8 cellular contexts compared by ENCODE assay signal in genomic region chr22:49971232-49972162, GRCh38. TPM values are rescaled to one million over a fixed set of nuclear protein-coding genes. Genes with fewer than 3 reads are reported as not detected.
DNase-seq lines count a peak whose midpoint lies in the region; ATAC-seq and TF ChIP-seq lines count a peak whose summit lies in the region.

No MANE protein-coding gene starts in this region.

- H3K36me3 ChIP-seq in DND-41 (ENCODE audit: insufficient read depth, low read length), result no peaks in the 10 kb centered on the region
- no peaks in the 10 kb centered on the region for H3K36me3 ChIP-seq in thoracic aorta

- H2AFZ ChIP-seq in DND-41 (ENCODE audit: low read depth, low read length), result peak overlapping the region; percentile 76

- peak overlapping the region; percentile 77 to 79 for H3K27ac Mint-ChIP-seq in natural killer cell treated with Interleukin-12 subunit alpha and Interleukin-12 subunit beta and Interleukin-15 and Interleukin-18, amount 100 ng/mL, for 72 hours

- peak overlapping the region; percentile 69 for H3K4me3 Mint-ChIP-seq in natural killer cell treated with Interleukin-12 subunit alpha and Interleukin-12 subunit beta and Interleukin-15 and Interleukin-18, amount 100 ng/mL, for 72 hours

- DNase-seq in DND-41 (peak; percentile 80), activated T-cell treated with anti-CD3 and anti-CD28 coated beads for 4 hours (peak; percentile 75), fibroblast of mammary gland (ENCODE audit: low read depth) (peak; percentile 63), thoracic aorta (ENCODE audit: low spot score) (peak; percentile 36), NCI-H1092 (lab: John Stamatoyannopoulos, UW) (no peak)
- DNase-seq in Jurkat, Clone E6-1 (ENCODE audit: low read depth, low spot score), result no peak
- DNase-seq in natural killer cell treated with Interleukin-12 subunit alpha and Interleukin-12 subunit beta and Interleukin-15 and Interleukin-18, amount 100 ng/mL, for 72 hours (ENCODE audit: low spot score), result peak; percentile 74

- H3K79me2 ChIP-seq in DND-41 (ENCODE audit: insufficient read depth, low read length), result no peaks in the 10 kb centered on the region

- peak overlapping the region; percentile 98 for H3K4me2 ChIP-seq in DND-41 (ENCODE audit: insufficient read depth, low read length)

- peak overlapping the region; percentile 17 to 65; a peak in 3 of 4 replicates for H3K4me3 ChIP-seq in DND-41 (ENCODE audit: low read depth in 1 of 2, low read length in 2 of 2)
- peak overlapping the region; percentile 45 for H3K4me3 ChIP-seq in Jurkat, Clone E6-1 (ENCODE audit: low read length)
- H3K4me3 ChIP-seq in fibroblast of mammary gland (ENCODE audit: control insufficient read depth, low read depth, low read length), result peak overlapping the region; percentile 34
- H3K4me3 ChIP-seq in thoracic aorta, result peak overlapping the region; percentile 96

- peaks cover 21% of the 10 kb centered on the region in 2 donors for H3K4me1 Mint-ChIP-seq in natural killer cell treated with Interleukin-12 subunit alpha and Interleukin-12 subunit beta and Interleukin-15 and Interleukin-18, amount 100 ng/mL, for 72 hours (ENCODE audit: low read depth in 2 of 2)

- H3K9me3 ChIP-seq in DND-41 (ENCODE audit: insufficient read depth, low read length, severe bottlenecking) (no peaks in the 10 kb centered on the region), thoracic aorta (no peaks in the 10 kb centered on the region)

- H3K27ac ChIP-seq in DND-41 (ENCODE audit: low read length), result peak overlapping the region; percentile 63
- peak overlapping the region; percentile 68 to 82 for H3K27ac ChIP-seq in thoracic aorta

- no peaks in the 10 kb centered on the region for H3K27me3 Mint-ChIP-seq in natural killer cell treated with Interleukin-12 subunit alpha and Interleukin-12 subunit beta and Interleukin-15 and Interleukin-18, amount 100 ng/mL, for 72 hours

- no peaks in the 10 kb centered on the region for H3K9me3 Mint-ChIP-seq in natural killer cell treated with Interleukin-12 subunit alpha and Interleukin-12 subunit beta and Interleukin-15 and Interleukin-18, amount 100 ng/mL, for 72 hours

- H3K4me1 ChIP-seq in DND-41 (ENCODE audit: insufficient read depth, low read length) (peaks cover 30% of the 10 kb centered on the region), thoracic aorta (ENCODE audit: control insufficient read depth in 1 of 2, low read depth in 2 of 2) (peaks cover 22 to 34% of the 10 kb centered on the region in 2 donors)

- no peaks in the 10 kb centered on the region for H3K27me3 ChIP-seq in DND-41 (ENCODE audit: insufficient read depth, low read length, poor library complexity)
- no peaks in the 10 kb centered on the region for H3K27me3 ChIP-seq in thoracic aorta (replicated peaks; ENCODE audit: insufficient read depth)

- H3K9ac ChIP-seq in DND-41 (ENCODE audit: low read depth, low read length), result peak overlapping the region; percentile 82

- peaks cover 5% of the 10 kb centered on the region for H4K20me1 ChIP-seq in DND-41 (ENCODE audit: insufficient read depth, low read length)

- ATAC-seq in DND-41 (ENCODE audit: insufficient read depth, low read depth) (peak; percentile 73), GM21526 (IDR thresholded peaks at IDR 0.05; ENCODE audit: low FRiP score, unreplicated experiment) (peak; percentile 16), thoracic aorta (ENCODE audit: insufficient number of reproducible peaks, low FRiP score, low read depth) (peak; percentile 35)
- peak; percentile 54 to 59 for ATAC-seq in natural killer cell treated with Interleukin-12 subunit alpha and Interleukin-12 subunit beta and Interleukin-15 and Interleukin-18, amount 100 ng/mL, for 72 hours

- H3K36me3 Mint-ChIP-seq in natural killer cell treated with Interleukin-12 subunit alpha and Interleukin-12 subunit beta and Interleukin-15 and Interleukin-18, amount 100 ng/mL, for 72 hours, result no peaks in the 10 kb centered on the region

- no peak for TF ChIP-seq CTCF in DND-41 (IDR thresholded peaks at IDR 0.05; ENCODE audit: borderline replicate concordance, extremely low read depth, low read length, poor library complexity, severe bottlenecking)
- no peak for TF ChIP-seq CTCF in fibroblast of mammary gland (conservative IDR thresholded peaks at IDR 0.05; ENCODE audit: control insufficient read depth, insufficient read depth, low read depth, low read length)
- TF ChIP-seq CTCF in thoracic aorta (IDR thresholded peaks at IDR 0.05), result no peak

RNA-seq across cellular contexts. Expression of gene PIM3, which starts 10.9 kb away (rescaled TPM):
- polyA plus RNA-seq in Jurkat, Clone E6-1 (2012; ENCODE audit: insufficient read depth, insufficient read length), result 77.7 TPM
- 100 to 1,000 TPM in 1 of 2 donors, 10 to 100 TPM in 1; 78.5 to 115 TPM for total RNA-seq in natural killer cell treated with Interleukin-12 subunit alpha and Interleukin-12 subunit beta and Interleukin-15 and Interleukin-18, amount 100 ng/mL, for 72 hours
- 100 to 1,000 TPM in 1 of 2 donors, 10 to 100 TPM in 1; 54.0 to 112 TPM for total RNA-seq in thoracic aorta

RNA-seq across cellular contexts. Expression of gene IL17REL, which starts 41.1 kb away (rescaled TPM):
- polyA plus RNA-seq in Jurkat, Clone E6-1 (2012; ENCODE audit: insufficient read depth, insufficient read length), result not detected
- total RNA-seq in natural killer cell treated with Interleukin-12 subunit alpha and Interleukin-12 subunit beta and Interleukin-15 and Interleukin-18, amount 100 ng/mL, for 72 hours, result not detected
- total RNA-seq in thoracic aorta, result not detected

RNA-seq across cellular contexts. Expression of gene CRELD2, which starts 53.1 kb away (rescaled TPM):
- polyA plus RNA-seq in Jurkat, Clone E6-1 (2012; ENCODE audit: insufficient read depth, insufficient read length), result 52.0 TPM
- 10 to 100 TPM; 59.5 to 75.7 TPM for total RNA-seq in natural killer cell treated with Interleukin-12 subunit alpha and Interleukin-12 subunit beta and Interleukin-15 and Interleukin-18, amount 100 ng/mL, for 72 hours
- 10 to 100 TPM; 46.1 to 60.1 TPM for total RNA-seq in thoracic aorta

RNA-seq across cellular contexts. Expression of gene ALG12, which starts 53.3 kb away (rescaled TPM):
- 40.5 TPM for polyA plus RNA-seq in Jurkat, Clone E6-1 (2012; ENCODE audit: insufficient read depth, insufficient read length)
- total RNA-seq in natural killer cell treated with Interleukin-12 subunit alpha and Interleukin-12 subunit beta and Interleukin-15 and Interleukin-18, amount 100 ng/mL, for 72 hours, result 10 to 100 TPM; 19.3 to 22.9 TPM
- 10 to 100 TPM; 17.4 to 30.1 TPM for total RNA-seq in thoracic aorta

Comparison
In these comparisons a context has a peak if more than half of its experiments do, and no peak if none do; other contexts are left out.
1. ATAC-seq: peak in every context shown above with its lines; median percentile 73 in DND-41; 56 in natural killer cell treated with Interleukin-12 subunit alpha and Interleukin-12 subunit beta and Interleukin-15 and Interleukin-18, amount 100 ng/mL, for 72 hours; 35 in thoracic aorta; 16 in GM21526.
2. DNase-seq: peak in DND-41 (single experiment), activated T-cell treated with anti-CD3 and anti-CD28 coated beads for 4 hours (single experiment), fibroblast of mammary gland (single experiment), natural killer cell treated with Interleukin-12 subunit alpha and Interleukin-12 subunit beta and Interleukin-15 and Interleukin-18, amount 100 ng/mL, for 72 hours (single experiment) and thoracic aorta (single experiment); none in Jurkat, Clone E6-1 (single experiment) and NCI-H1092 (single experiment).
3. H3K4me3 ChIP-seq: peak in every context shown above with its lines; median percentile 96 in thoracic aorta; 45 in Jurkat, Clone E6-1; 41 in DND-41; 34 in fibroblast of mammary gland.